29 cellular contexts compared by ENCODE assay signal in the genomic region with DNA sequence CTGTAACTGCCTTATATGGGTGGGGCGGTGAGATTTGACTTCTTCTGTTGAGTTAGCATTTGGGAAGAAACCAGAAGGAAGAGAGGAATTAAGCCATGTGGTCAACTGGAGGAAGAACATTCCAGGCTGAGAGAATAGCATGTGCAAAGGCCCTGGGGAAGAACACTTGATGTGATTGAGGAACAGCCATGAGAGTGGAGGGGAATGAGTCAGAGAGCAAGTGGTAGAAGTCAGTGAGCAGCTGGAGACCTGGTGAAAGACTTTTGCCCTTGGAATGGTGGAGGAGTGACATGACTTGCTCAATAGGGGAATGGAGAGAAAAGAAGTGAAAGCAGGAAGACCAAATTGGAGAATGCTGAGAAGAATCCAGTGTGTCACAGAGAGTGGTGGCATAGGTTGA.
"Had no signal": no experiment of that assay in that cellular context is flagged by ENCODE, and none has a peak within 500 bp of the region (broad histone marks: within the 10 kb centered on the region; RNA-seq: fewer than 3 reads in every experiment).

No MANE protein-coding gene starts in this region.

- H3K36me3 Mint-ChIP-seq: activated naive CD4-positive, alpha-beta T cell treated with anti-CD3 and anti-CD28 coated beads, Interleukin-2, amount 10 ng/mL, durations not matched to agents 7 days and 5 days; activated naive CD4-positive, alpha-beta T cell treated with anti-CD3 and anti-CD28 coated beads, Interleukin-2, amount 50 U/mL, for 72 hours; activated naive CD8-positive, alpha-beta T cell treated with anti-CD3 and anti-CD28 coated beads, Interleukin-2, amount 10 ng/mL, durations not matched to agents 7 days and 5 days had no signal

- H3K4me3 ChIP-seq: coronary artery, dorsolateral prefrontal cortex, gastroesophageal sphincter had no signal

- H3K4me1 Mint-ChIP-seq: activated CD4-positive, alpha-beta memory T cell treated with anti-CD3 and anti-CD28 coated beads, Interleukin-2, amount 10 ng/mL, durations not matched to agents 7 days and 5 days; activated CD4-positive, alpha-beta T cell treated with anti-CD3 and anti-CD28 coated beads for 36 hours; activated CD4-positive, alpha-beta T cell treated with anti-CD3 and anti-CD28 coated beads, Interleukin-2, amount 10 ng/mL, durations not matched to agents 7 days and 5 days; activated naive CD4-positive, alpha-beta T cell treated with anti-CD3 and anti-CD28 coated beads, Interleukin-2, amount 10 ng/mL, durations not matched to agents 7 days and 5 days; activated naive CD8-positive, alpha-beta T cell treated with anti-CD3 and anti-CD28 coated beads, Interleukin-2, amount 10 ng/mL, durations not matched to agents 7 days and 5 days; central memory CD8-positive, alpha-beta T cell; endodermal cell had no signal

- H3K27ac ChIP-seq: brain microvascular endothelial cell, coronary artery, dorsolateral prefrontal cortex, gastroesophageal sphincter had no signal

- H3K9me3 Mint-ChIP-seq: activated CD4-positive, alpha-beta memory T cell treated with anti-CD3 and anti-CD28 coated beads, Interleukin-2, amount 10 ng/mL, durations not matched to agents 7 days and 5 days; activated CD4-positive, alpha-beta T cell treated with anti-CD3 and anti-CD28 coated beads, Interleukin-2, amount 10 ng/mL, durations not matched to agents 7 days and 5 days; activated naive CD4-positive, alpha-beta T cell treated with anti-CD3 and anti-CD28 coated beads, Interleukin-2, amount 10 ng/mL, durations not matched to agents 7 days and 5 days; activated T-cell treated with anti-CD3 and anti-CD28 coated beads, Interleukin-2, amount 50 U/mL, for 24 hours had no signal

- H3K27me3 ChIP-seq: brain microvascular endothelial cell, gastroesophageal sphincter had no signal

- H3K9me3 ChIP-seq: gastroesophageal sphincter had no signal

- H3K4me3 Mint-ChIP-seq: activated CD4-positive, alpha-beta memory T cell treated with anti-CD3 and anti-CD28 coated beads, Interleukin-2, amount 10 ng/mL, durations not matched to agents 7 days and 5 days; activated CD4-positive, alpha-beta T cell treated with anti-CD3 and anti-CD28 coated beads for 36 hours; activated CD4-positive, alpha-beta T cell treated with anti-CD3 and anti-CD28 coated beads, Interleukin-2, amount 10 ng/mL, durations not matched to agents 7 days and 5 days; activated naive CD4-positive, alpha-beta T cell treated with anti-CD3 and anti-CD28 coated beads, Interleukin-2, amount 10 ng/mL, durations not matched to agents 7 days and 5 days; activated naive CD8-positive, alpha-beta T cell treated with anti-CD3 and anti-CD28 coated beads, Interleukin-2, amount 10 ng/mL, durations not matched to agents 7 days and 5 days; activated T-cell treated with anti-CD3 and anti-CD28 coated beads, Interleukin-2, amount 50 U/mL, for 24 hours; activated T-cell treated with anti-CD3 and anti-CD28 coated beads, Interleukin-2, amount 50 U/mL, for 72 hours; central memory CD8-positive, alpha-beta T cell; dendritic cell treated with granulocyte-macrophage colony-stimulating factor and Interleukin-4, amounts not matched to agents 40 ng/mL and 50 ng/mL, for 4 days; endodermal cell had no signal

- H3K27ac Mint-ChIP-seq: activated CD4-positive, alpha-beta memory T cell treated with anti-CD3 and anti-CD28 coated beads, Interleukin-2, amount 10 ng/mL, durations not matched to agents 7 days and 5 days; activated CD4-positive, alpha-beta T cell treated with anti-CD3 and anti-CD28 coated beads for 36 hours; activated CD4-positive, alpha-beta T cell treated with anti-CD3 and anti-CD28 coated beads, Interleukin-2, amount 10 ng/mL, durations not matched to agents 7 days and 5 days; activated naive CD4-positive, alpha-beta T cell treated with anti-CD3 and anti-CD28 coated beads, Interleukin-2, amount 10 ng/mL, durations not matched to agents 7 days and 5 days; activated naive CD4-positive, alpha-beta T cell treated with anti-CD3 and anti-CD28 coated beads, Interleukin-2, amount 50 U/mL, for 72 hours; activated naive CD8-positive, alpha-beta T cell treated with anti-CD3 and anti-CD28 coated beads, Interleukin-2, amount 10 ng/mL, durations not matched to agents 7 days and 5 days; activated T-cell treated with anti-CD3 and anti-CD28 coated beads, Interleukin-2, amount 50 U/mL, for 24 hours; activated T-cell treated with anti-CD3 and anti-CD28 coated beads, Interleukin-2, amount 50 U/mL, for 72 hours; dendritic cell treated with granulocyte-macrophage colony-stimulating factor and Interleukin-4, amounts not matched to agents 40 ng/mL and 50 ng/mL, for 4 days; endodermal cell had no signal

- DNase-seq: activated CD4-positive, alpha-beta memory T cell treated with anti-CD3 and anti-CD28 coated beads, Interleukin-2, amount 10 ng/mL, durations not matched to agents 7 days and 5 days; activated CD4-positive, alpha-beta T cell treated with anti-CD3 and anti-CD28 coated beads for 36 hours; activated CD4-positive, alpha-beta T cell treated with anti-CD3 and anti-CD28 coated beads, Interleukin-2, amount 10 ng/mL, durations not matched to agents 7 days and 5 days; activated CD4-positive, alpha-beta T cell treated with anti-CD3 and anti-CD28 coated beads, Interleukin-2, amount 50 U/mL, for 4 hours; activated CD4-positive, CD25-positive, alpha-beta regulatory T cell; activated CD4-positive, CD25-positive, alpha-beta regulatory T cell treated with anti-CD3 and anti-CD28 coated beads, Interleukin-2, amount 50 U/mL, for 72 hours; activated CD8-positive, alpha-beta memory T cell treated with anti-CD3 and anti-CD28 coated beads, Interleukin-2, amount 50 U/mL, for 48 hours; activated gamma-delta T cell; activated naive CD4-positive, alpha-beta T cell; activated naive CD4-positive, alpha-beta T cell treated with anti-CD3 and anti-CD28 coated beads, Interleukin-2, amount 10 ng/mL, durations not matched to agents 7 days and 5 days; activated naive CD8-positive, alpha-beta T cell treated with anti-CD3 and anti-CD28 coated beads, Interleukin-2, amount 10 ng/mL, durations not matched to agents 7 days and 5 days; activated T-cell treated with anti-CD3 and anti-CD28 coated beads for 4 hours; activated T-cell treated with anti-CD3 and anti-CD28 coated beads, Interleukin-2, amount 50 U/mL, for 24 hours; activated T-cell treated with anti-CD3 and anti-CD28 coated beads, Interleukin-2, amount 50 U/mL, for 72 hours; amniotic stem cell; anterior cingulate cortex; brain microvascular endothelial cell; dorsolateral prefrontal cortex; effector memory CD4-positive, alpha-beta T cell; endodermal cell; foreskin melanocyte; head of caudate nucleus; T-helper 2 cell had no signal

- H3K36me3 ChIP-seq: brain microvascular endothelial cell, gastroesophageal sphincter had no signal

- ATAC-seq: activated CD4-positive, alpha-beta T cell treated with anti-CD3 and anti-CD28 coated beads for 36 hours; activated naive CD4-positive, alpha-beta T cell treated with anti-CD3 and anti-CD28 coated beads, Interleukin-2, amount 50 U/mL, for 72 hours; activated T-cell treated with anti-CD3 and anti-CD28 coated beads, Interleukin-2, amount 50 U/mL, for 72 hours; esophagus mucosa; gastroesophageal sphincter had no signal

- H3K27me3 Mint-ChIP-seq: activated CD4-positive, alpha-beta memory T cell treated with anti-CD3 and anti-CD28 coated beads, Interleukin-2, amount 10 ng/mL, durations not matched to agents 7 days and 5 days; activated CD4-positive, alpha-beta T cell treated with anti-CD3 and anti-CD28 coated beads for 36 hours; activated CD4-positive, alpha-beta T cell treated with anti-CD3 and anti-CD28 coated beads, Interleukin-2, amount 10 ng/mL, durations not matched to agents 7 days and 5 days; activated naive CD4-positive, alpha-beta T cell treated with anti-CD3 and anti-CD28 coated beads, Interleukin-2, amount 10 ng/mL, durations not matched to agents 7 days and 5 days; activated naive CD8-positive, alpha-beta T cell treated with anti-CD3 and anti-CD28 coated beads, Interleukin-2, amount 10 ng/mL, durations not matched to agents 7 days and 5 days; activated T-cell treated with anti-CD3 and anti-CD28 coated beads, Interleukin-2, amount 50 U/mL, for 24 hours; central memory CD8-positive, alpha-beta T cell; dendritic cell treated with granulocyte-macrophage colony-stimulating factor and Interleukin-4, amounts not matched to agents 40 ng/mL and 50 ng/mL, for 4 days had no signal
